Comparison of ENCODE assay signal across 1 cellular context in genomic region chr4:16284050-16284449, GRCh38.
TF ChIP-seq lines count a peak whose summit lies in the region.

No MANE protein-coding gene starts in this region.

TF ChIP-seq in HEK293, 187 proteins besides CTCF, POLR2A, EP300 and RAD21 (continued from another document):
- TF ChIP-seq ZBTB10 (tag by site-specific recombination; IDR thresholded peaks at IDR 0.05) (no peak), ZNF580 (tag by site-specific recombination; IDR thresholded peaks at IDR 0.05) (no peak)
